ENCODE assay signal across 13 cellular contexts in the genomic region with DNA sequence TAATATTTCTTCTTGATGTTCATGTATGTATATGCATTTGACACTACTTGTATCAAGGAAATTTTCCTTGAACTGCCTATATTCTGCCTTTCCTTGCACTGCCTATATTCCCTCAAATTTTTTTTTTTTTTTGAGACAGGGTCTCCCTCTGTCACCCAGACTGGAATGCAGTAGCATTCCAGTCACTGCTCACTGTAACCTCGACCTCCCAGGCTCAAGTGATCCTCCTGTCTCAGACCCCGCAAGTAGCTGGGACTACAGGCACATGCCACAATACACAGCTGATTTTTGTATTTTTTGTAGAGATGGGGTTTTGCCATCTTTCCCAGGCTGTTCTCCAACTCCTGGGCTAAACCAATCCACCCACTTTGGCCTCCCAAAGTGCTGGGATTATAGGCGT. TPM values are rescaled to one million over a fixed set of nuclear protein-coding genes. Genes with fewer than 3 reads are reported as not detected.
A peak's percentile ranks its signal among the peaks of the same experiment; 100 is the strongest.
DNase-seq lines count a peak whose midpoint lies in the region; ATAC-seq and TF ChIP-seq lines count a peak whose summit lies in the region.
"Had no signal": no experiment of that assay in that cellular context is flagged by ENCODE, and none has a peak within 500 bp of the region (broad histone marks: within the 10 kb centered on the region; RNA-seq: fewer than 3 reads in every experiment).

No MANE protein-coding gene starts in this region.

- peaks cover 90% of the 10 kb centered on the region for H4K20me1 ChIP-seq in smooth muscle cell (ENCODE audit: low read depth)

- H3K27me3 Mint-ChIP-seq in activated T-cell treated with anti-CD3 and anti-CD28 coated beads, Interleukin-2, amount 50 U/mL, for 72 hours (ENCODE audit: low read depth) = no peaks in the 10 kb centered on the region
- H3K27me3 Mint-ChIP-seq in activated T-helper 1 cell treated with anti-CD3 and anti-CD28 coated beads, Interleukin-12 subunit alpha, Interleukin-12 subunit beta, Interleukin-2, Interleukin-4 antibody, amounts not matched to agents 30 ng/mL and 10 ng/mL and 1 ng/mL, durations not matched to agents 14 hours and 24 hours and 36 hours (ENCODE audit: insufficient read depth) = no peaks in the 10 kb centered on the region

- intact Hi-C loops in activated T-helper 1 cell treated with anti-CD3 and anti-CD28 coated beads, Interleukin-12 subunit alpha, Interleukin-12 subunit beta, Interleukin-2, Interleukin-4 antibody, amounts not matched to agents 30 ng/mL and 10 ng/mL and 1 ng/mL, durations not matched to agents 14 hours and 24 hours and 36 hours (cut with micrococcal nuclease) = no loop called here

- peaks cover 0 to 2% of the 10 kb centered on the region in 2 donors for H3K9me3 Mint-ChIP-seq in activated T-cell treated with anti-CD3 and anti-CD28 coated beads, Interleukin-2, amount 50 U/mL, for 72 hours
- H3K9me3 Mint-ChIP-seq in activated T-helper 1 cell treated with anti-CD3 and anti-CD28 coated beads, Interleukin-12 subunit alpha, Interleukin-12 subunit beta, Interleukin-2, Interleukin-4 antibody, amounts not matched to agents 30 ng/mL and 10 ng/mL and 1 ng/mL, durations not matched to agents 14 hours and 24 hours and 36 hours = peaks cover 4% of the 10 kb centered on the region

- no peaks in the 10 kb centered on the region for H3K36me3 ChIP-seq in smooth muscle cell (ENCODE audit: low read depth)

- TF ChIP-seq CTCF in fibroblast of the aortic adventitia (IDR thresholded peaks at IDR 0.05; ENCODE audit: insufficient read depth, low read length) (no peak), smooth muscle cell (IDR thresholded peaks at IDR 0.05; ENCODE audit: borderline replicate concordance, insufficient read depth, poor library complexity, severe bottlenecking) (no peak)

- H3K4me3 ChIP-seq in fibroblast of the aortic adventitia (ENCODE audit: low read depth, low read length) (peak overlapping the region; percentile 42), smooth muscle cell (peak overlapping the region; percentile 89)

- peak overlapping the region; percentile 88 for H3K4me2 ChIP-seq in smooth muscle cell

- 52% methylated on average over 3 of the region's 3 CpGs for WGBS in smooth muscle cell (ENCODE audit: low lambda C conversion rate)

- H3K4me3 Mint-ChIP-seq in activated T-cell treated with anti-CD3 and anti-CD28 coated beads, Interleukin-2, amount 50 U/mL, for 72 hours = peak overlapping the region; percentile 60 to 85
- H3K4me3 Mint-ChIP-seq in activated T-helper 1 cell treated with anti-CD3 and anti-CD28 coated beads, Interleukin-12 subunit alpha, Interleukin-12 subunit beta, Interleukin-2, Interleukin-4 antibody, amounts not matched to agents 30 ng/mL and 10 ng/mL and 1 ng/mL, durations not matched to agents 14 hours and 24 hours and 36 hours = peak overlapping the region; percentile 63

- H3K9ac ChIP-seq in smooth muscle cell (ENCODE audit: low read depth) = no peak overlapping the region

- no peak for DNase-seq in activated T-cell treated with anti-CD3 and anti-CD28 coated beads, Interleukin-2, amount 50 U/mL, for 72 hours
- DNase-seq in activated T-cell treated with anti-CD3 and anti-CD28 coated beads, Interleukin-2, amount 50 U/mL, for 48 hours = no peak
- no peak for DNase-seq in activated T-helper 1 cell treated with anti-CD3 and anti-CD28 coated beads, Interleukin-12 subunit alpha, Interleukin-12 subunit beta, Interleukin-2, Interleukin-4 antibody, amounts not matched to agents 30 ng/mL and 10 ng/mL and 1 ng/mL, durations not matched to agents 14 hours and 24 hours and 36 hours (ENCODE audit: low spot score)
- DNase-seq in fibroblast of the aortic adventitia (ENCODE audit: low read depth) (no peak), smooth muscle cell (lab: John Stamatoyannopoulos, UW; ENCODE audit: unreplicated experiment) (no peak), NCI-H226 (no peak), caudate nucleus (lab: John Stamatoyannopoulos, UW) (no peak), SKM-1 treated with dmso at 0.1 percent for 144 hours (lab: John Stamatoyannopoulos, UW; ENCODE audit: unreplicated experiment) (no peak)
- DNase-seq: central memory CD4-positive, alpha-beta T cell; NCI-H146; NCI-H82 had no signal

- H3K4me1 Mint-ChIP-seq in activated T-cell treated with anti-CD3 and anti-CD28 coated beads, Interleukin-2, amount 50 U/mL, for 72 hours (ENCODE audit: low read depth) = peaks cover 83% of the 10 kb centered on the region
- H3K4me1 Mint-ChIP-seq in activated T-helper 1 cell treated with anti-CD3 and anti-CD28 coated beads, Interleukin-12 subunit alpha, Interleukin-12 subunit beta, Interleukin-2, Interleukin-4 antibody, amounts not matched to agents 30 ng/mL and 10 ng/mL and 1 ng/mL, durations not matched to agents 14 hours and 24 hours and 36 hours (ENCODE audit: low read depth) = peaks cover 80% of the 10 kb centered on the region

- H3K27ac Mint-ChIP-seq in activated T-cell treated with anti-CD3 and anti-CD28 coated beads, Interleukin-2, amount 50 U/mL, for 72 hours = peak overlapping the region; percentile 69
- peak overlapping the region; percentile 77 for H3K27ac Mint-ChIP-seq in activated T-helper 1 cell treated with anti-CD3 and anti-CD28 coated beads, Interleukin-12 subunit alpha, Interleukin-12 subunit beta, Interleukin-2, Interleukin-4 antibody, amounts not matched to agents 30 ng/mL and 10 ng/mL and 1 ng/mL, durations not matched to agents 14 hours and 24 hours and 36 hours

- peaks cover 12 to 19% of the 10 kb centered on the region in 2 donors for H3K36me3 Mint-ChIP-seq in activated T-cell treated with anti-CD3 and anti-CD28 coated beads, Interleukin-2, amount 50 U/mL, for 72 hours (ENCODE audit: insufficient read depth in 2 of 2)
- peaks cover 51% of the 10 kb centered on the region for H3K36me3 Mint-ChIP-seq in activated T-helper 1 cell treated with anti-CD3 and anti-CD28 coated beads, Interleukin-12 subunit alpha, Interleukin-12 subunit beta, Interleukin-2, Interleukin-4 antibody, amounts not matched to agents 30 ng/mL and 10 ng/mL and 1 ng/mL, durations not matched to agents 14 hours and 24 hours and 36 hours (ENCODE audit: low read depth)

- peaks cover 90% of the 10 kb centered on the region for H3K79me2 ChIP-seq in smooth muscle cell (ENCODE audit: low read depth)

- no peak overlapping the region for H2AFZ ChIP-seq in smooth muscle cell (ENCODE audit: low read depth)

- no peaks in the 10 kb centered on the region for H3K9me3 ChIP-seq in smooth muscle cell (replicated peaks; ENCODE audit: low read depth)

- H3K4me1 ChIP-seq in smooth muscle cell (ENCODE audit: low read depth) = peaks cover 50% of the 10 kb centered on the region

- no peaks in the 10 kb centered on the region for H3K27me3 ChIP-seq in smooth muscle cell (ENCODE audit: low read depth)

- peaks cover 4% of the 10 kb centered on the region for H3F3A ChIP-seq in smooth muscle cell (ENCODE audit: low read depth)

- H3K27ac ChIP-seq in smooth muscle cell (ENCODE audit: low read depth) (peak overlapping the region; percentile 20), caudate nucleus (ENCODE audit: low read depth, low read length) (no peak overlapping the region)

- ATAC-seq in activated T-cell treated with anti-CD3 and anti-CD28 coated beads, Interleukin-2, amount 50 U/mL, for 72 hours (replicated peaks in 1 of 2) = no peak
- ATAC-seq: left lobe of liver, SK-N-SH treated with all-trans-retinoic acid at 6 μM for 48 hours had no signal

RNA-seq across cellular contexts. Expression of gene HMGCS1, which starts 4.1 kb away (rescaled TPM):
- 10 to 100 TPM; 78.6 to 81.5 TPM for total RNA-seq in activated T-cell treated with anti-CD3 and anti-CD28 coated beads, Interleukin-2, amount 50 U/mL, for 72 hours
- total RNA-seq in activated T-helper 1 cell treated with anti-CD3 and anti-CD28 coated beads, Interleukin-12 subunit alpha, Interleukin-12 subunit beta, Interleukin-2, Interleukin-4 antibody, amounts not matched to agents 30 ng/mL and 10 ng/mL and 1 ng/mL, durations not matched to agents 14 hours and 24 hours and 36 hours = 216 and 218 TPM in 2 replicates
- 37.6 and 90.5 TPM in 2 replicates for total RNA-seq in fibroblast of the aortic adventitia (ENCODE audit: low replicate concordance)
- total RNA-seq in smooth muscle cell = 94.0 and 147 TPM in 2 replicates
- 40.0 and 51.8 TPM in 2 replicates for polyA plus RNA-seq in smooth muscle cell
